In genomic region chr6:115000736-115001135, GRCh38 we compare ENCODE assay signal across 18 cellular contexts.
"Had no signal": no experiment of that assay in that cellular context is flagged by ENCODE, and none has a peak within 500 bp of the region (broad histone marks: within the 10 kb centered on the region; RNA-seq: fewer than 3 reads in every experiment).

No MANE protein-coding gene starts in this region.

- H3K36me3 ChIP-seq: esophagus squamous epithelium, neutrophil, transverse colon, vagina had no signal

- H3K4me1 ChIP-seq: parathyroid adenoma, right lobe of liver, transverse colon, vagina had no signal

- H3K79me2 ChIP-seq: parathyroid adenoma had no signal

- H3K4me3 ChIP-seq: dorsolateral prefrontal cortex, esophagus squamous epithelium, lung, mucosa of descending colon, right lobe of liver, transverse colon, vagina had no signal

- DNase-seq: dorsolateral prefrontal cortex; effector CD4-positive, alpha-beta T cell; esophagus squamous epithelium; hypothalamus; immature natural killer cell; mucosa of descending colon; naive B cell; right lobe of liver; small intestine; stimulated activated CD4-positive, alpha-beta T cell treated with anti-CD3 and anti-CD28 coated beads, Interleukin-15, amount 100 ng/mL, for 24 hours; stimulated activated CD4-positive, alpha-beta T cell treated with anti-CD3 and anti-CD28 coated beads, Interleukin-2, amount 100 ng/mL, for 48 hours; stimulated activated naive B cell treated with anti-CD40 and anti-IgM and Interleukin-4, amounts not matched to agents 10 μg/mL and 1 μg/mL and 100 μg/mL, for 72 hours; transverse colon had no signal

- H3K9ac ChIP-seq: parathyroid adenoma had no signal

- H2AFZ ChIP-seq: parathyroid adenoma had no signal

- H3K27ac ChIP-seq: dorsolateral prefrontal cortex, epithelial cell of prostate, esophagus squamous epithelium, neutrophil, parathyroid adenoma, right lobe of liver, transverse colon, vagina had no signal

- H3K9me3 ChIP-seq: esophagus squamous epithelium, neutrophil, right lobe of liver, transverse colon, vagina had no signal

- H3K27me3 ChIP-seq: dorsolateral prefrontal cortex, esophagus squamous epithelium, neutrophil, right lobe of liver, transverse colon, vagina had no signal
